17 cellular contexts compared by ENCODE assay signal in genomic region chr2:187528042-187528441, GRCh38. TPM values are rescaled to one million over a fixed set of nuclear protein-coding genes. Genes with fewer than 3 reads are reported as not detected.
"Had no signal": no experiment of that assay in that cellular context is flagged by ENCODE, and none has a peak within 500 bp of the region (broad histone marks: within the 10 kb centered on the region; RNA-seq: fewer than 3 reads in every experiment).

No MANE protein-coding gene starts in this region.

- H3K4me1 Mint-ChIP-seq: activated CD4-positive, alpha-beta memory T cell treated with anti-CD3 and anti-CD28 coated beads, Interleukin-2, amount 10 ng/mL, durations not matched to agents 7 days and 5 days; activated CD8-positive, alpha-beta memory T cell treated with anti-CD3 and anti-CD28 coated beads, Interleukin-2, amount 10 ng/mL, durations not matched to agents 7 days and 5 days had no signal

- DNase-seq: activated CD4-positive, alpha-beta memory T cell treated with anti-CD3 and anti-CD28 coated beads, Interleukin-2, amount 10 ng/mL, durations not matched to agents 7 days and 5 days; activated CD4-positive, alpha-beta T cell treated with anti-CD3 and anti-CD28 coated beads for 48 hours; activated CD4-positive, CD25-positive, alpha-beta regulatory T cell; activated CD8-positive, alpha-beta memory T cell treated with anti-CD3 and anti-CD28 coated beads, Interleukin-2, amount 10 ng/mL, durations not matched to agents 7 days and 5 days; dorsolateral prefrontal cortex; hypothalamus; left lung; mammary epithelial cell; midbrain; nephron progenitor cell; trophoblast cell had no signal

- H3K27ac Mint-ChIP-seq: activated CD4-positive, alpha-beta memory T cell treated with anti-CD3 and anti-CD28 coated beads, Interleukin-2, amount 10 ng/mL, durations not matched to agents 7 days and 5 days; activated CD8-positive, alpha-beta memory T cell treated with anti-CD3 and anti-CD28 coated beads, Interleukin-2, amount 10 ng/mL, durations not matched to agents 7 days and 5 days; activated naive CD8-positive, alpha-beta T cell; nephron progenitor cell; stimulated activated naive CD8-positive, alpha-beta T cell treated with anti-CD3 and anti-CD28 coated beads, Interleukin-15, Interleukin-2, amounts not matched to agents 100 ng/mL and 50 ng/mL, for 24 hours had no signal

- H3K27me3 Mint-ChIP-seq: activated CD4-positive, alpha-beta memory T cell treated with anti-CD3 and anti-CD28 coated beads, Interleukin-2, amount 10 ng/mL, durations not matched to agents 7 days and 5 days; activated CD8-positive, alpha-beta memory T cell treated with anti-CD3 and anti-CD28 coated beads, Interleukin-2, amount 10 ng/mL, durations not matched to agents 7 days and 5 days; stimulated activated naive CD8-positive, alpha-beta T cell treated with anti-CD3 and anti-CD28 coated beads, Interleukin-15, Interleukin-2, amounts not matched to agents 100 ng/mL and 50 ng/mL, for 24 hours had no signal

- H3K4me3 Mint-ChIP-seq: activated CD4-positive, alpha-beta memory T cell treated with anti-CD3 and anti-CD28 coated beads, Interleukin-2, amount 10 ng/mL, durations not matched to agents 7 days and 5 days; activated CD8-positive, alpha-beta memory T cell treated with anti-CD3 and anti-CD28 coated beads, Interleukin-2, amount 10 ng/mL, durations not matched to agents 7 days and 5 days; activated naive CD8-positive, alpha-beta T cell; nephron progenitor cell; stimulated activated naive CD8-positive, alpha-beta T cell treated with anti-CD3 and anti-CD28 coated beads, Interleukin-15, Interleukin-2, amounts not matched to agents 100 ng/mL and 50 ng/mL, for 24 hours had no signal

- H3K9me3 Mint-ChIP-seq: activated CD4-positive, alpha-beta memory T cell treated with anti-CD3 and anti-CD28 coated beads, Interleukin-2, amount 10 ng/mL, durations not matched to agents 7 days and 5 days; stimulated activated naive CD8-positive, alpha-beta T cell treated with anti-CD3 and anti-CD28 coated beads, Interleukin-15, Interleukin-2, amounts not matched to agents 100 ng/mL and 50 ng/mL, for 24 hours had no signal

- H3K36me3 Mint-ChIP-seq: activated CD8-positive, alpha-beta memory T cell treated with anti-CD3 and anti-CD28 coated beads, Interleukin-2, amount 10 ng/mL, durations not matched to agents 7 days and 5 days; activated naive CD8-positive, alpha-beta T cell had no signal

- FAIRE-seq: keratinocyte had no signal

- H3K27me3 ChIP-seq: dorsolateral prefrontal cortex, left lung, right atrium auricular region had no signal

- H3K4me1 ChIP-seq: left lung, prostate gland had no signal

- H3K36me3 ChIP-seq: prostate gland, right atrium auricular region had no signal

- H3K27ac ChIP-seq: epithelial cell of prostate, left lung, prostate gland, right atrium auricular region had no signal

- ATAC-seq: activated CD8-positive, alpha-beta memory T cell treated with anti-CD3 and anti-CD28 coated beads, Interleukin-2, amount 10 ng/mL, durations not matched to agents 7 days and 5 days; left lung had no signal

- H3K9me3 ChIP-seq: left lung, prostate gland, right atrium auricular region had no signal

- H3K4me3 ChIP-seq: dorsolateral prefrontal cortex, left lung, prostate gland, right atrium auricular region had no signal

RNA-seq across cellular contexts. Expression of gene TFPI, which starts 26.2 kb away (rescaled TPM):
- total RNA-seq: activated CD4-positive, alpha-beta memory T cell treated with anti-CD3 and anti-CD28 coated beads, Interleukin-2, amount 10 ng/mL, durations not matched to agents 7 days and 5 days; activated CD8-positive, alpha-beta memory T cell treated with anti-CD3 and anti-CD28 coated beads, Interleukin-2, amount 10 ng/mL, durations not matched to agents 7 days and 5 days had no signal
